Comparison of ENCODE assay signal across 37 cellular contexts in genomic region chr2:45049937-45050336, GRCh38. TPM values are rescaled to one million over a fixed set of nuclear protein-coding genes. Genes with fewer than 3 reads are reported as not detected.
"Had no signal": no experiment of that assay in that cellular context is flagged by ENCODE, and none has a peak within 500 bp of the region (broad histone marks: within the 10 kb centered on the region; RNA-seq: fewer than 3 reads in every experiment).

No MANE protein-coding gene starts in this region.

- H3K9me3 ChIP-seq: ascending aorta had no signal

- FAIRE-seq: bronchial epithelial cell, TTC549 had no signal

- H3K27ac Mint-ChIP-seq: activated B cell treated with CpG ODN at 0.5 μM for 24 hours; activated CD4-positive, alpha-beta memory T cell treated with anti-CD3 and anti-CD28 coated beads for 36 hours; activated CD4-positive, alpha-beta T cell treated with anti-CD3 and anti-CD28 coated beads, Interleukin-2, amount 10 ng/mL, durations not matched to agents 24 days and 14 days; activated CD8-positive, alpha-beta T cell treated with anti-CD3 and anti-CD28 coated beads for 36 hours; activated naive CD4-positive, alpha-beta T cell treated with anti-CD3 and anti-CD28 coated beads, Interleukin-2, amount 10 ng/mL, durations not matched to agents 7 days and 5 days; activated naive CD4-positive, alpha-beta T cell treated with anti-CD3 and anti-CD28 coated beads, Interleukin-2, amount 50 U/mL, for 24 hours; activated naive CD8-positive, alpha-beta T cell; activated naive CD8-positive, alpha-beta T cell treated with anti-CD3 and anti-CD28 coated beads, Interleukin-2, amount 10 ng/mL, durations not matched to agents 7 days and 5 days; activated naive CD8-positive, alpha-beta T cell treated with anti-CD3 and anti-CD28 coated beads, Interleukin-2, amount 50 U/mL, for 24 hours; activated T-cell treated with anti-CD3 and anti-CD28 coated beads, Interleukin-2, amount 50 U/mL, for 24 hours; activated T-helper 2 cell treated with anti-CD3 and anti-CD28 coated beads, Interferon-gamma antibody, Interleukin-2, Interleukin-4, amounts not matched to agents 10 μg/mL and 5 μg/mL and 100 μg/mL, durations not matched to agents 14 hours and 24 hours and 36 hours; brain; T-helper 1 cell treated with Interleukin-12 subunit alpha and Interleukin-12 subunit beta and Interleukin-4 antibody, amounts not matched to agents 30 μg/mL and 1 μg/mL, for 36 hours; T-helper 2 cell treated with Interferon-gamma antibody and Interleukin-4, amounts not matched to agents 5 μg/mL and 100 μg/mL, for 36 hours had no signal

- H3K27me3 Mint-ChIP-seq: activated naive CD8-positive, alpha-beta T cell; activated naive CD8-positive, alpha-beta T cell treated with anti-CD3 and anti-CD28 coated beads, Interleukin-2, amount 10 ng/mL, durations not matched to agents 7 days and 5 days had no signal

- H3K4me1 Mint-ChIP-seq: activated B cell treated with CpG ODN at 0.5 μM for 24 hours; activated CD4-positive, alpha-beta T cell treated with anti-CD3 and anti-CD28 coated beads, Interleukin-2, amount 10 ng/mL, durations not matched to agents 24 days and 14 days; activated naive CD4-positive, alpha-beta T cell treated with anti-CD3 and anti-CD28 coated beads, Interleukin-2, amount 10 ng/mL, durations not matched to agents 7 days and 5 days; activated naive CD4-positive, alpha-beta T cell treated with anti-CD3 and anti-CD28 coated beads, Interleukin-2, amount 50 U/mL, for 24 hours; activated naive CD8-positive, alpha-beta T cell treated with anti-CD3 and anti-CD28 coated beads, Interleukin-2, amount 10 ng/mL, durations not matched to agents 7 days and 5 days; activated naive CD8-positive, alpha-beta T cell treated with anti-CD3 and anti-CD28 coated beads, Interleukin-2, amount 50 U/mL, for 24 hours; brain; central memory CD8-positive, alpha-beta T cell had no signal

- H3K27ac ChIP-seq: ascending aorta, cardiac muscle cell, VCaP had no signal

- ATAC-seq: activated CD8-positive, alpha-beta T cell treated with anti-CD3 and anti-CD28 coated beads for 36 hours; activated naive CD8-positive, alpha-beta T cell treated with anti-CD3 and anti-CD28 coated beads, Interleukin-2, amount 50 U/mL, for 24 hours had no signal

- DNase-seq: activated B cell treated with CpG ODN at 0.5 μM for 24 hours; activated CD4-positive, alpha-beta memory T cell treated with anti-CD3 and anti-CD28 coated beads for 36 hours; activated CD4-positive, alpha-beta T cell treated with anti-CD3 and anti-CD28 coated beads for 4 hours; activated CD4-positive, alpha-beta T cell treated with anti-CD3 and anti-CD28 coated beads, Interleukin-2, amount 10 ng/mL, durations not matched to agents 24 days and 14 days; activated CD4-positive, alpha-beta T cell treated with anti-CD3 and anti-CD28 coated beads, Interleukin-2, amount 50 U/mL, for 1 hour; activated CD4-positive, alpha-beta T cell treated with anti-CD3 and anti-CD28 coated beads, Interleukin-2, amount 50 U/mL, for 4 hours; activated CD4-positive, CD25-positive, alpha-beta regulatory T cell treated with anti-CD3 and anti-CD28 coated beads, Interleukin-2, amount 50 U/mL, for 72 hours; activated CD8-positive, alpha-beta memory T cell treated with anti-CD3 and anti-CD28 coated beads, Interleukin-2, amount 50 U/mL, for 4 hours; activated CD8-positive, alpha-beta T cell treated with anti-CD3 and anti-CD28 coated beads for 36 hours; activated effector memory CD4-positive, alpha-beta T cell treated with Interleukin-2 at 50 U/mL for 16 hours; activated gamma-delta T cell; activated naive CD4-positive, alpha-beta T cell treated with anti-CD3 and anti-CD28 coated beads, Interleukin-2, amount 10 ng/mL, durations not matched to agents 7 days and 5 days; activated naive CD4-positive, alpha-beta T cell treated with Interleukin-2 at 50 U/mL for 16 hours; activated naive CD8-positive, alpha-beta T cell treated with anti-CD3 and anti-CD28 coated beads, Interleukin-2, amount 10 ng/mL, durations not matched to agents 7 days and 5 days; activated naive CD8-positive, alpha-beta T cell treated with anti-CD3 and anti-CD28 coated beads, Interleukin-2, amount 50 U/mL, for 24 hours; activated T-cell treated with anti-CD3 and anti-CD28 coated beads, Interleukin-2, amount 50 U/mL, for 24 hours; activated T-cell treated with anti-CD3 and anti-CD28 coated beads, Interleukin-2, amount 50 U/mL, for 48 hours; amygdala; anterior cingulate cortex; caudate nucleus; cerebellar nuclear complex; T-helper 1 cell; T-helper 2 cell; T-helper 9 cell had no signal

- H3K4me1 ChIP-seq: ascending aorta had no signal

- H3K9me3 Mint-ChIP-seq: activated B cell treated with CpG ODN at 0.5 μM for 24 hours; activated CD4-positive, alpha-beta memory T cell treated with anti-CD3 and anti-CD28 coated beads for 36 hours; activated CD4-positive, alpha-beta T cell treated with anti-CD3 and anti-CD28 coated beads, Interleukin-2, amount 10 ng/mL, durations not matched to agents 24 days and 14 days; activated CD8-positive, alpha-beta T cell treated with anti-CD3 and anti-CD28 coated beads for 36 hours; activated naive CD4-positive, alpha-beta T cell treated with anti-CD3 and anti-CD28 coated beads, Interleukin-2, amount 10 ng/mL, durations not matched to agents 7 days and 5 days; activated naive CD4-positive, alpha-beta T cell treated with anti-CD3 and anti-CD28 coated beads, Interleukin-2, amount 50 U/mL, for 24 hours; activated naive CD8-positive, alpha-beta T cell treated with anti-CD3 and anti-CD28 coated beads, Interleukin-2, amount 10 ng/mL, durations not matched to agents 7 days and 5 days; activated naive CD8-positive, alpha-beta T cell treated with anti-CD3 and anti-CD28 coated beads, Interleukin-2, amount 50 U/mL, for 24 hours; activated T-cell treated with anti-CD3 and anti-CD28 coated beads, Interleukin-2, amount 50 U/mL, for 24 hours; activated T-helper 2 cell treated with anti-CD3 and anti-CD28 coated beads, Interferon-gamma antibody, Interleukin-2, Interleukin-4, amounts not matched to agents 10 μg/mL and 5 μg/mL and 100 μg/mL, durations not matched to agents 14 hours and 24 hours and 36 hours; central memory CD8-positive, alpha-beta T cell; T-helper 1 cell treated with Interleukin-12 subunit alpha and Interleukin-12 subunit beta and Interleukin-4 antibody, amounts not matched to agents 30 μg/mL and 1 μg/mL, for 36 hours; T-helper 2 cell treated with Interferon-gamma antibody and Interleukin-4, amounts not matched to agents 5 μg/mL and 100 μg/mL, for 36 hours had no signal

- H3K36me3 ChIP-seq: ascending aorta, cardiac muscle cell had no signal

- H3K36me3 Mint-ChIP-seq: activated CD4-positive, alpha-beta memory T cell treated with anti-CD3 and anti-CD28 coated beads for 36 hours; activated naive CD4-positive, alpha-beta T cell treated with anti-CD3 and anti-CD28 coated beads, Interleukin-2, amount 10 ng/mL, durations not matched to agents 7 days and 5 days; activated naive CD4-positive, alpha-beta T cell treated with anti-CD3 and anti-CD28 coated beads, Interleukin-2, amount 50 U/mL, for 24 hours; activated naive CD8-positive, alpha-beta T cell; activated naive CD8-positive, alpha-beta T cell treated with anti-CD3 and anti-CD28 coated beads, Interleukin-2, amount 10 ng/mL, durations not matched to agents 7 days and 5 days; brain had no signal

- H3K4me3 ChIP-seq: ascending aorta, cardiac muscle cell had no signal

- H3K4me3 Mint-ChIP-seq: activated B cell treated with CpG ODN at 0.5 μM for 24 hours; activated CD4-positive, alpha-beta memory T cell treated with anti-CD3 and anti-CD28 coated beads for 36 hours; activated CD4-positive, alpha-beta T cell treated with anti-CD3 and anti-CD28 coated beads, Interleukin-2, amount 10 ng/mL, durations not matched to agents 24 days and 14 days; activated CD8-positive, alpha-beta T cell treated with anti-CD3 and anti-CD28 coated beads for 36 hours; activated naive CD4-positive, alpha-beta T cell treated with anti-CD3 and anti-CD28 coated beads, Interleukin-2, amount 10 ng/mL, durations not matched to agents 7 days and 5 days; activated naive CD4-positive, alpha-beta T cell treated with anti-CD3 and anti-CD28 coated beads, Interleukin-2, amount 50 U/mL, for 24 hours; activated naive CD8-positive, alpha-beta T cell; activated naive CD8-positive, alpha-beta T cell treated with anti-CD3 and anti-CD28 coated beads, Interleukin-2, amount 10 ng/mL, durations not matched to agents 7 days and 5 days; activated naive CD8-positive, alpha-beta T cell treated with anti-CD3 and anti-CD28 coated beads, Interleukin-2, amount 50 U/mL, for 24 hours; activated T-cell treated with anti-CD3 and anti-CD28 coated beads, Interleukin-2, amount 50 U/mL, for 24 hours; brain; central memory CD8-positive, alpha-beta T cell; T-helper 1 cell treated with Interleukin-12 subunit alpha and Interleukin-12 subunit beta and Interleukin-4 antibody, amounts not matched to agents 30 μg/mL and 1 μg/mL, for 36 hours; T-helper 2 cell treated with Interferon-gamma antibody and Interleukin-4, amounts not matched to agents 5 μg/mL and 100 μg/mL, for 36 hours had no signal

- H3K27me3 ChIP-seq: ascending aorta, cardiac muscle cell had no signal

RNA-seq across cellular contexts. Expression of gene SIX2, which starts 40.7 kb away (rescaled TPM):
- total RNA-seq: activated B cell treated with CpG ODN at 0.5 μM for 24 hours; activated CD4-positive, alpha-beta memory T cell treated with anti-CD3 and anti-CD28 coated beads for 36 hours; activated CD4-positive, alpha-beta T cell treated with anti-CD3 and anti-CD28 coated beads, Interleukin-2, amount 10 ng/mL, durations not matched to agents 24 days and 14 days; activated CD8-positive, alpha-beta memory T cell treated with anti-CD3 and anti-CD28 coated beads for 36 hours; activated CD8-positive, alpha-beta T cell treated with anti-CD3 and anti-CD28 coated beads for 36 hours; activated naive CD8-positive, alpha-beta T cell treated with anti-CD3 and anti-CD28 coated beads, Interleukin-2, amount 10 ng/mL, durations not matched to agents 7 days and 5 days; activated T-helper 2 cell treated with anti-CD3 and anti-CD28 coated beads, Interferon-gamma antibody, Interleukin-2, Interleukin-4, amounts not matched to agents 10 μg/mL and 5 μg/mL and 100 μg/mL, durations not matched to agents 14 hours and 24 hours and 36 hours had no signal
